ENCODE assay signal across 2 cellular contexts in genomic region chr5:56494300-56494704, GRCh38.
TF ChIP-seq lines count a peak whose summit lies in the region.

No MANE protein-coding gene starts in this region.

TF ChIP-seq in GM23338, 12 proteins besides CTCF, POLR2A, EP300 and RAD21 (continued from another document):
- TF ChIP-seq ZNF462 (CRISPR knock-in tag; IDR thresholded peaks at IDR 0.05) (no peak), REST (IDR thresholded peaks at IDR 0.05; ENCODE audit: unreplicated experiment) (no peak), ETS1 (IDR thresholded peaks at IDR 0.05) (no peak), ZNF331 (CRISPR knock-in tag; IDR thresholded peaks at IDR 0.05; ENCODE audit: low read depth) (no peak), ZNF114 (CRISPR knock-in tag; IDR thresholded peaks at IDR 0.05) (no peak), EZH2phosphoT487 (IDR thresholded peaks at IDR 0.05; ENCODE audit: unreplicated experiment) (no peak), CREB1 (CRISPR knock-in tag; IDR thresholded peaks at IDR 0.05; ENCODE audit: low read depth) (no peak), POLR2AphosphoS5 (IDR thresholded peaks at IDR 0.05; ENCODE audit: low read depth) (no peak)

TF ChIP-seq in K562, 482 proteins besides CTCF, POLR2A, EP300 and RAD21 (continued from another document and continues in another):
- TF ChIP-seq FOSL1 (tag; conservative IDR thresholded peaks at IDR 0.05): peak; percentile 62
- no peak for TF ChIP-seq HOMEZ (CRISPR knock-in tag; IDR thresholded peaks at IDR 0.05)
- peak; percentile 52; the same call in 1 of the 2 replicates for TF ChIP-seq ZBTB33 (CRISPR knock-in tag; IDR thresholded peaks at IDR 0.05)
- no peak for TF ChIP-seq NR2C2 (CRISPR knock-in tag; IDR thresholded peaks at IDR 0.05)
- peak; percentile 41; the same call in 1 of the 2 replicates for TF ChIP-seq NR2C2 (tag; IDR thresholded peaks at IDR 0.05)
- 0 out of 2 replicates have a peak, but pooled peaks have one; percentile 37 for TF ChIP-seq MITF (IDR thresholded peaks at IDR 0.05)
- peak; percentile 70 for TF ChIP-seq LCOR (CRISPR knock-in tag; IDR thresholded peaks at IDR 0.05)
- TF ChIP-seq SMARCE1 (IDR thresholded peaks at IDR 0.05): peak; percentile 69; the same call in 1 of the 2 replicates
- TF ChIP-seq KDM2B (CRISPR knock-in tag; IDR thresholded peaks at IDR 0.05): no peak
- TF ChIP-seq ESRRA (IDR thresholded peaks at IDR 0.05; ENCODE audit: borderline replicate concordance, low read depth): 0 out of 2 replicates have a peak, but pooled peaks have one; percentile 42
- TF ChIP-seq ARID1B (IDR thresholded peaks at IDR 0.05): peak; percentile 57; the same call in 1 of the 2 replicates
- no peak for TF ChIP-seq GMEB1 (CRISPR knock-in tag; IDR thresholded peaks at IDR 0.05)
- no peak for TF ChIP-seq TAF1 (IDR thresholded peaks at IDR 0.05; ENCODE audit: control insufficient read depth, extremely low read depth, insufficient read depth, low read length, severe bottlenecking)
- no peak for TF ChIP-seq HEY1 (CRISPR knock-in tag; IDR thresholded peaks at IDR 0.05; ENCODE audit: borderline replicate concordance)
- TF ChIP-seq EP400 (IDR thresholded peaks at IDR 0.05): peak; percentile 41
- peak; percentile 55 for TF ChIP-seq VEZF1 (CRISPR knock-in tag; IDR thresholded peaks at IDR 0.05)
- TF ChIP-seq TFE3 (CRISPR knock-in tag; IDR thresholded peaks at IDR 0.05): peak; percentile 94
- peak; percentile 83 for TF ChIP-seq MAX (CRISPR knock-in tag; IDR thresholded peaks at IDR 0.05)
- peak; percentile 32 to 66; a peak in 1 of 4 replicates for TF ChIP-seq MNT (conservative IDR thresholded peaks at IDR 0.05)
- no peak for TF ChIP-seq ZNF280A (IDR thresholded peaks at IDR 0.05; ENCODE audit: low read depth, partially characterized antibody)
- 0 out of 2 replicates have a peak, but pooled peaks have one; percentile 43 for TF ChIP-seq CREM (IDR thresholded peaks at IDR 0.05; ENCODE audit: low read depth)
- TF ChIP-seq KLF6 (CRISPR knock-in tag; IDR thresholded peaks at IDR 0.05; ENCODE audit: borderline replicate concordance): no peak
- peak; percentile 57; the same call in 1 of the 2 replicates for TF ChIP-seq RAD51 (IDR thresholded peaks at IDR 0.05; ENCODE audit: borderline replicate concordance, low read depth)
- TF ChIP-seq RFX5 (IDR thresholded peaks at IDR 0.05; ENCODE audit: low read depth, low read length): no peak
- TF ChIP-seq SREBF1 (IDR thresholded peaks at IDR 0.05; ENCODE audit: borderline replicate concordance, low read depth, low read length): peak; percentile 89
- TF ChIP-seq MLX (CRISPR knock-in tag; conservative IDR thresholded peaks at IDR 0.05): no peak
- TF ChIP-seq YBX1 (IDR thresholded peaks at IDR 0.05): no peak
- TF ChIP-seq TEAD1 (CRISPR knock-in tag; IDR thresholded peaks at IDR 0.05): 0 out of 4 replicates have a peak, but pooled peaks of 1 of the 2 experiments have one; percentile 30
- TF ChIP-seq MYC (IDR thresholded peaks at IDR 0.05; ENCODE audit: low read depth, low read length): peak; percentile 63; the same call in 1 of the 2 replicates
- TF ChIP-seq MYC (CRISPR knock-in tag; IDR thresholded peaks at IDR 0.05; ENCODE audit: borderline replicate concordance, low read depth): no peak
- 0 out of 2 replicates have a peak, but pooled peaks have one; percentile 42 for TF ChIP-seq ZNF766 (CRISPR knock-in tag; conservative IDR thresholded peaks at IDR 0.05)
- peak; percentile 37; the same call in 1 of the 2 replicates for TF ChIP-seq RNF2 (IDR thresholded peaks at IDR 0.05)
- TF ChIP-seq DIDO1 (tag; IDR thresholded peaks at IDR 0.05; ENCODE audit: low read depth): no peak
- TF ChIP-seq L3MBTL2 (IDR thresholded peaks at IDR 0.05): peak; percentile 93
- no peak for TF ChIP-seq CCAR2 (IDR thresholded peaks at IDR 0.05; ENCODE audit: low read depth, low read length)
- peak; percentile 34 to 50; a peak in 2 of 4 replicates for TF ChIP-seq MAZ (CRISPR knock-in tag; conservative IDR thresholded peaks at IDR 0.05 in 1 of 2, IDR thresholded peaks at IDR 0.05 in 1 of 2)
- TF ChIP-seq CTBP1 (IDR thresholded peaks at IDR 0.05; ENCODE audit: borderline replicate concordance): peak; percentile 76; the same call in 1 of the 2 replicates
- peak; percentile 74 for TF ChIP-seq ZNF589 (CRISPR knock-in tag; IDR thresholded peaks at IDR 0.05; ENCODE audit: low read depth)
- TF ChIP-seq CBX5 (IDR thresholded peaks at IDR 0.05; ENCODE audit: borderline replicate concordance, low read depth): no peak
- TF ChIP-seq ZKSCAN3 (CRISPR knock-in tag; IDR thresholded peaks at IDR 0.05): no peak
- TF ChIP-seq TBL1XR1 (IDR thresholded peaks at IDR 0.05; ENCODE audit: low read length in 2 of 2): 0 out of 4 replicates have a peak, but pooled peaks of 1 of the 2 experiments have one; percentile 43
- peak; percentile 84 for TF ChIP-seq BHLHE40 (IDR thresholded peaks at IDR 0.05; ENCODE audit: low read length)
- no peak for TF ChIP-seq PATZ1 (CRISPR knock-in tag; IDR thresholded peaks at IDR 0.05; ENCODE audit: borderline replicate concordance)
